In the genomic region with DNA sequence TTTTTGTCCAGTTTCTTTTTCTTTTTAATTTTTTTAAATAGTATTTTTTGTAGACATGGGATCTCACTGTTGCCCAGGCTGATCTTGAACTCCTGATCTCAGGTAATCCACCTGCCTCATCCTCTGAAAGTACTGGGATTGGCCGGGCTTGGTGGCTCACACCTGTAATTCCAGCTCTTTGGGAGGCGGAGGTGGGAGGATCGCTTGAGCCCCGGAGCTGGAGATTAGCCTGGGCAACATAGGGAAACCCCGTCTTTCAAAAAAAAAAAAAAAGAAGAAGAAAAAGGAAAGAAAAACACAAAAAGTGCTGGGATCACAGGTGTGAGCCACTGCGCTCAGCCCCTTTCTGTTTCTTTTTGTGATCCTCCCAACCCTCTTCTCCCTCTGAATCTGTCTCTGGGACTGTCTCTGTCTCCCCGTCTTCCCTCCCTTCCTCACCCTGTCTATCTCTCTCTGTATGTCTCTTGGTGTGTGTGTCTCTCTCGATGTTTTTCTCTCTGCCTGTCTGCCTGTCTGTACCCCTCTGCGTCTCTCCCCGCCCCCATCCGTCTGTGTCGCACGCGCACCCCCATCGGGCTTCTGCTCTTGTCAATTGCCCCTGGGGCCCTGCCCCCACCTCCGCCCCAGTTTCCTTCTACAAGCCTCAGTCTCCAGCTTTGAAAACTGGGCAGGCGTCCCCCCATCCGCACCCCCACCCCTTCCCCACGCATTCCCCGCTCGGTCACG, we compare ENCODE assay signal across 1 cellular context.
TF ChIP-seq lines count a peak whose summit lies in the region.

No MANE protein-coding gene starts in this region.

TF ChIP-seq in endothelial cell of umbilical vein, 7 proteins besides CTCF, POLR2A, EP300 and RAD21:
- TF ChIP-seq FOS (IDR thresholded peaks at IDR 0.05; ENCODE audit: borderline replicate concordance, insufficient read depth, low read length) (no peak), POLR2AphosphoS5 (IDR thresholded peaks at IDR 0.05; ENCODE audit: insufficient read depth, low read depth, low read length) (no peak), MYC (IDR thresholded peaks at IDR 0.05; ENCODE audit: low read depth, low read length) (no peak), JUN (IDR thresholded peaks at IDR 0.05; ENCODE audit: borderline replicate concordance, insufficient read depth, insufficient read length, low read depth) (no peak), EZH2 (IDR thresholded peaks at IDR 0.05; ENCODE audit: borderline replicate concordance, low read depth, low read length, severe bottlenecking) (no peak), GATA2 (IDR thresholded peaks at IDR 0.05; ENCODE audit: insufficient read depth, insufficient read length, low read depth, low read length) (no peak)
- TF ChIP-seq, protein P1, sequence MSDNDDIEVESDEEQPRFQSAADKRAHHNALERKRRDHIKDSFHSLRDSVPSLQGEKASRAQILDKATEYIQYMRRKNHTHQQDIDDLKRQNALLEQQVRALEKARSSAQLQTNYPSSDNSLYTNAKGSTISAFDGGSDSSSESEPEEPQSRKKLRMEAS (IDR thresholded peaks at IDR 0.05; ENCODE audit: insufficient read depth, insufficient read length) = no peak
TF ChIP-seq in endothelial cell of umbilical vein: peak in this region for 0.
